Comparison of ENCODE assay signal across 9 cellular contexts in the genomic region with DNA sequence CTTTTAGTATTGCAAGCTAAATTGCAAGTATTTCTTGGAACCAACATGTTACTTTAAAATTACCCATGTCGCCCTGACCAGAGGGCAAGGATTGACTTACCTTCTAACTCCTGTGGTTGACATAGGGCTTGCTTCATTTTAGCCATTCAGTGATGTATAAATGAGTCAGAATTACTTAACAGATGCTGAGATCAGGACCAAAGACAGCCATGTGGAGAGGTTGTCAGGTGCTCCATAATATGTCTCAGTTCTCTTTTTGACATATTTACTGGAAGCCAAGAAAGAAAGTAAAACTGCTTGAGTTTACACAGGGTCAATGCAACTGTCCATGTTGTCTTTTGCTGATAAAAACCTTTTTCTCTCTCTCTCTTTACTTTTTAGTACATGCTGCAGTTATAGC. TPM values are rescaled to one million over a fixed set of nuclear protein-coding genes. Genes with fewer than 3 reads are reported as not detected.
DNase-seq lines count a peak whose midpoint lies in the region; ATAC-seq and TF ChIP-seq lines count a peak whose summit lies in the region.
"Had no signal": no experiment of that assay in that cellular context is flagged by ENCODE, and none has a peak within 500 bp of the region (broad histone marks: within the 10 kb centered on the region; RNA-seq: fewer than 3 reads in every experiment).

No MANE protein-coding gene starts in this region.

- H3K9me3 ChIP-seq in mammary epithelial cell (replicated peaks; ENCODE audit: insufficient read depth, low read length) = no peaks in the 10 kb centered on the region
- H3K9me3 ChIP-seq in endodermal cell (ENCODE audit: control insufficient read depth, low read length) = no peaks in the 10 kb centered on the region
- H3K9me3 ChIP-seq in vagina = no peaks in the 10 kb centered on the region

- H3K36me3 Mint-ChIP-seq in endodermal cell (ENCODE audit: low read depth) = no peaks in the 10 kb centered on the region

- TF ChIP-seq POLR2A in vagina (IDR thresholded peaks at IDR 0.05) = no peak

- BruUV-seq in mammary epithelial cell (replicated peaks; lab: Mats Ljungman, UMichigan) = no TSS peak

- no peaks in the 10 kb centered on the region for H3K4me1 ChIP-seq in mammary epithelial cell (ENCODE audit: insufficient read depth, low read length)
- no peaks in the 10 kb centered on the region for H3K4me1 ChIP-seq in endodermal cell (ENCODE audit: control insufficient read depth, insufficient read depth, low read length)
- no peaks in the 10 kb centered on the region for H3K4me1 ChIP-seq in vagina

- ATAC-seq in GM18861 (IDR thresholded peaks at IDR 0.05; ENCODE audit: unreplicated experiment) = peak; percentile 97
- ATAC-seq in GM21381 (IDR thresholded peaks at IDR 0.05; ENCODE audit: unreplicated experiment) = peak; percentile 97
- peak; percentile 93 for ATAC-seq in HG03064 (IDR thresholded peaks at IDR 0.05; ENCODE audit: low read depth, unreplicated experiment)

- no peak overlapping the region for H3K4me3 ChIP-seq in mammary epithelial cell (replicated peaks in 1 of 3; ENCODE audit: insufficient read depth in 1 of 3, low read depth in 2 of 3, low read length in 3 of 3)
- H3K4me3 ChIP-seq in endodermal cell (ENCODE audit: low read length) = no peak overlapping the region
- H3K4me3 ChIP-seq in vagina = no peak overlapping the region

- intact Hi-C loops in mammary epithelial cell (cut with micrococcal nuclease) = no loop called here
- intact Hi-C loops in vagina (cut with DNase I) = no loop called here

- no peaks in the 10 kb centered on the region for H3K9me3 Mint-ChIP-seq in endodermal cell

- dilution Hi-C loops in mammary epithelial cell (cut with HindIII; ENCODE audit: low sequenced_read_pairs) = no loop called here

- in situ Hi-C loops in mammary epithelial cell (cut with MboI; ENCODE audit: low sequenced_read_pairs in 2 of 2) = no loop called here

- H3K27ac ChIP-seq in mammary epithelial cell (ENCODE audit: insufficient read depth, low read depth, low read length) (no peak overlapping the region), endodermal cell (ENCODE audit: low read depth, low read length) (no peak overlapping the region), vagina (no peak overlapping the region)

- no peak overlapping the region for H2AFZ ChIP-seq in mammary epithelial cell (ENCODE audit: low read depth, low read length)

- DNase-seq in mammary epithelial cell (peak; percentile 30), endodermal cell (no peak), NCI-H446 treated with DMSO at 0.1 percent for 48 hours (lab: John Stamatoyannopoulos, UW) (no peak), vagina (ENCODE audit: extremely low spot score in 2 of 2) (no peak)
- DNase-seq: DND-41, NCI-H2081 treated with DMSO at 0.1 percent for 48 hours had no signal

- no peak overlapping the region for H3K9ac ChIP-seq in mammary epithelial cell (ENCODE audit: insufficient read depth, low read length)
- no peak overlapping the region for H3K9ac ChIP-seq in endodermal cell (ENCODE audit: extremely low read depth, low read length, poor library complexity, severe bottlenecking)

- no peaks in the 10 kb centered on the region for H4K20me1 ChIP-seq in mammary epithelial cell (ENCODE audit: insufficient read depth, low read length)

- CTCF ChIA-PET in mammary epithelial cell (lab: Charles Lee; ENCODE audit: low non-redundant PET) = no interaction called here

- no peaks in the 10 kb centered on the region for H3K27me3 ChIP-seq in mammary epithelial cell (ENCODE audit: insufficient read depth, low read length)
- no peaks in the 10 kb centered on the region for H3K27me3 ChIP-seq in endodermal cell (ENCODE audit: control insufficient read depth, insufficient read depth, low read length, poor library complexity, severe bottlenecking)
- H3K27me3 ChIP-seq in vagina = no peaks in the 10 kb centered on the region

- H3K36me3 ChIP-seq in mammary epithelial cell (ENCODE audit: insufficient read depth, low read length) (no peaks in the 10 kb centered on the region), endodermal cell (ENCODE audit: control insufficient read depth, insufficient read depth, low read length) (no peaks in the 10 kb centered on the region), vagina (no peaks in the 10 kb centered on the region)

- H3K79me2 ChIP-seq in mammary epithelial cell (ENCODE audit: insufficient read depth, low read length) = no peaks in the 10 kb centered on the region

- H3K27ac Mint-ChIP-seq in endodermal cell = no peak overlapping the region

- 80% methylated on average over 1 of the region's 1 CpG for WGBS in mammary epithelial cell (ENCODE audit: low coverage, missing lambda C conversion rate)
- WGBS in endodermal cell (ENCODE audit: insufficient coverage in 1 of 2, insufficient read length in 1 of 2), 2 experiments = 100% methylated on average over 1 of the region's 1 CpG

- H3K4me1 Mint-ChIP-seq in endodermal cell = no peaks in the 10 kb centered on the region

- H3K27me3 Mint-ChIP-seq in endodermal cell (ENCODE audit: insufficient read depth) = peaks cover 11% of the 10 kb centered on the region

- TF ChIP-seq CTCF in mammary epithelial cell (conservative IDR thresholded peaks at IDR 0.05 in 1 of 2, IDR thresholded peaks at IDR 0.05 in 1 of 2; ENCODE audit: extremely low read depth in 1 of 2, insufficient read depth in 1 of 2, low read depth in 1 of 2, low read length in 2 of 2) = no peak
- TF ChIP-seq CTCF in endodermal cell (conservative IDR thresholded peaks at IDR 0.05) = no peak
- TF ChIP-seq CTCF in vagina (IDR thresholded peaks at IDR 0.05) = no peak

- no peak overlapping the region for H3K4me3 Mint-ChIP-seq in endodermal cell

- H3K4me2 ChIP-seq in mammary epithelial cell (ENCODE audit: insufficient read depth, low read depth, low read length) = no peak overlapping the region

RNA-seq across cellular contexts. Expression of gene F2RL2, which starts 33.2 kb away (rescaled TPM):
- total RNA-seq in mammary epithelial cell (under 1 TPM; 0.14 to 0.17 TPM), endodermal cell (under 1 TPM; 0.18 to 0.53 TPM), vagina (not detected)
- 0.01 TPM for polyA plus RNA-seq in mammary epithelial cell
- not detected for polyA minus RNA-seq in mammary epithelial cell
- 0.61 TPM for polyA plus RNA-seq in endodermal cell (2013, experiment 1 of 2)
- 0.91 TPM for polyA plus RNA-seq in endodermal cell (2013, experiment 2 of 2)
